In the genomic region with DNA sequence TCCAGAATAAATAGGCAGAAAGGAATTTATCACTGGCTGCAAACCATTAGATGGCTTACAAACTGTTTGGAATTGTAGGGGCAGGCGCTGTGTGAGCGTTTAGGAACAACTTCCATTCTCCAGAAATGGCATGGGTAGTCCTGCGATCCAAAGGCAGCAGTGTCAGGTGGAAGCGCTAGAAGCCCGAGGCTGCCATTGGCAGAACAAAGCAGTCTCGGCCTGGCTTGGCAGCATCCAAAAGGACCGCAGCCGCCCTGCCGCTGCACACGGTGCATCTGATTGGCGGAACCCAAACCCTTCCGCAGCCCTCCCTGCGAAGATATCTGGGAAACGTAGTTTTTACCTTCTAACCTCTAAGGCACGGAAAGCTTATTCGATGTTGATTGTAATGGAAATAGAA, we compare ENCODE assay signal across 8 cellular contexts. TPM values are rescaled to one million over a fixed set of nuclear protein-coding genes. Genes with fewer than 3 reads are reported as not detected.
DNase-seq lines count a peak whose midpoint lies in the region; ATAC-seq lines count a peak whose summit lies in the region.

No MANE protein-coding gene starts in this region.

- peaks cover 11% of the 10 kb centered on the region for H3K4me1 Mint-ChIP-seq in activated CD4-positive, alpha-beta memory T cell treated with anti-CD3 and anti-CD28 coated beads for 36 hours (ENCODE audit: low read depth)

- no peaks in the 10 kb centered on the region for H3K27me3 Mint-ChIP-seq in activated CD4-positive, alpha-beta memory T cell treated with anti-CD3 and anti-CD28 coated beads for 36 hours

- H3K36me3 Mint-ChIP-seq in activated CD4-positive, alpha-beta memory T cell treated with anti-CD3 and anti-CD28 coated beads for 36 hours = no peaks in the 10 kb centered on the region

- peak overlapping the region; percentile 52 for H3K4me3 Mint-ChIP-seq in activated CD4-positive, alpha-beta memory T cell treated with anti-CD3 and anti-CD28 coated beads for 36 hours

- H3K9me3 Mint-ChIP-seq in activated CD4-positive, alpha-beta memory T cell treated with anti-CD3 and anti-CD28 coated beads for 36 hours = no peaks in the 10 kb centered on the region

- ATAC-seq in GM19328 (IDR thresholded peaks at IDR 0.05; ENCODE audit: unreplicated experiment) (peak; percentile 77), HG03442 (IDR thresholded peaks at IDR 0.05; ENCODE audit: unreplicated experiment) (peak; percentile 91)

- CTCF ChIA-PET in activated CD4-positive, alpha-beta memory T cell treated with anti-CD3 and anti-CD28 coated beads for 36 hours (lab: Charles Lee) = interaction anchor here (0.9 to 1.4 kb wide), 3 partner anchors 20 to 102 kb away, joined by 3 to 4 read pairs (median 3); no protein-coding TSS in a partner anchor

- POLR2A ChIA-PET in activated CD4-positive, alpha-beta memory T cell treated with anti-CD3 and anti-CD28 coated beads for 36 hours (lab: Charles Lee) = no interaction called here

- no peak overlapping the region for H3K27ac Mint-ChIP-seq in activated CD4-positive, alpha-beta memory T cell treated with anti-CD3 and anti-CD28 coated beads for 36 hours

- intact Hi-C loops in activated CD4-positive, alpha-beta memory T cell treated with anti-CD3 and anti-CD28 coated beads for 36 hours (cut with micrococcal nuclease) = loop anchor here (10.0 kb wide), 2 partner anchors 459 to 829 kb away; a partner anchor contains a TSS

- peak; percentile 74 for DNase-seq in activated CD4-positive, alpha-beta memory T cell treated with anti-CD3 and anti-CD28 coated beads for 36 hours
- DNase-seq in dermis blood vessel endothelial cell (peak; percentile 82), kidney tubule cell (ENCODE audit: low spot score) (peak; percentile 79), NCI-H1105 (lab: John Stamatoyannopoulos, UW) (no peak), NCI-H510A treated with DMSO at 0.1 percent for 48 hours (lab: John Stamatoyannopoulos, UW) (no peak)
- DNase-seq in stimulated activated CD4-positive, alpha-beta T cell treated with anti-CD3 and anti-CD28 coated beads, Interleukin-15, amount 100 ng/mL, for 48 hours (ENCODE audit: low read depth in 2 of 2) = peak; percentile 18 to 50

RNA-seq across cellular contexts. Expression of a gene that starts 23.6 kb away (rescaled TPM):
- 10 to 100 TPM; 66.8 to 68.5 TPM for total RNA-seq in activated CD4-positive, alpha-beta memory T cell treated with anti-CD3 and anti-CD28 coated beads for 36 hours
- 43.3 and 57.3 TPM in 2 replicates for total RNA-seq in dermis blood vessel endothelial cell

Comparison
In these comparisons a context has a peak if more than half of its experiments do, and no peak if none do; other contexts are left out.
1. DNase-seq: peak in activated CD4-positive, alpha-beta memory T cell treated with anti-CD3 and anti-CD28 coated beads for 36 hours (single experiment), dermis blood vessel endothelial cell (single experiment), kidney tubule cell (single experiment) and stimulated activated CD4-positive, alpha-beta T cell treated with anti-CD3 and anti-CD28 coated beads, Interleukin-15, amount 100 ng/mL, for 48 hours (2 of 2); none in NCI-H1105 (single experiment) and NCI-H510A treated with DMSO at 0.1 percent for 48 hours (single experiment).